Comparison of ENCODE assay signal across 7 cellular contexts in the genomic region with DNA sequence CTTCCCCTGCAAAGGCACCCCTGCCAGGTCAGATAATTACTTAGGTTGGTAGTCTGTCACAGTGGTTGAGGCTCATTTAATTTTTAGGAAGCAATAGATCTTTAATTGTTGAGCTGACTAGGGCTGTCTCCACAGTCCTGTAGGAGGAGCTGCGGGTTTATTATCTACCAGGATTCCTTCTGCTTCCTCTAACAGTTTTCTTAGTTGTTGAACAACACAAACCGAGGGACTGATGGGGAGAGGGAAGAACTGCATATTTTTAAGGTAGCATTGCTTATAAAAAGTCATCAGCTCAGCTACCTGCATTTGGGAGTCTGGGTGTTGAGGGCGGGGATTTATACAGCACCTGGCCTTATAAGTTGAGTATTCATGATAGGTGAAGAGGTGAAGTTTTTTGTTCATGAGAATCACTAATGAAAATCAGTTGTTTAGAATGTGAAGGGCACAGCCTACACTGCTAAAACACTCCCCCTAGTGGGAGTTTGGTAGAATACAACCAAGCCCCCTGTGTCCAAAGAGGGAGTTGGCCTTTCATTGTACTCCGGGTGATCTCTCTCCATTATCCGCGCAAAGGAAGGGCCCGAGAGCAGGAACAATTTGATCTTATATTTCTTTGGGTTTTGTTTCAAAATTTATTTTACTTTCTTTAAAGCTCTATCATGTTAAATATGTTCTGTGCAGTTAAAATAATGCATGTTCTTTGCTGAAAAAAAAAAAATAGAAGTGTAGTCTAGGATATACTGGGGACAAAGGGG.
DNase-seq lines count a peak whose midpoint lies in the region; ATAC-seq and TF ChIP-seq lines count a peak whose summit lies in the region.

No MANE protein-coding gene starts in this region.

- no peaks in the 10 kb centered on the region for H3K9me3 Mint-ChIP-seq in activated T-cell treated with anti-CD3 and anti-CD28 coated beads, Interleukin-2, amount 50 U/mL, for 4 hours
- no peaks in the 10 kb centered on the region for H3K9me3 Mint-ChIP-seq in neural progenitor cell

- H2AFZ ChIP-seq in neural progenitor cell (replicated peaks), result no peak overlapping the region

- peaks cover 22% of the 10 kb centered on the region for H3K4me1 ChIP-seq in neural progenitor cell

- no peak overlapping the region for H3K4me3 Mint-ChIP-seq in activated T-cell treated with anti-CD3 and anti-CD28 coated beads, Interleukin-2, amount 50 U/mL, for 4 hours
- H3K4me3 Mint-ChIP-seq in neural progenitor cell, result no peak overlapping the region

- DNase-seq in G401 (ENCODE audit: low spot score) (peak; percentile 64), NCI-H82 treated with DMSO at 0.1 percent for 48 hours (lab: John Stamatoyannopoulos, UW; ENCODE audit: unreplicated experiment) (peak; percentile 45), fibroblast of the conjunctiva (ENCODE audit: low read depth) (peak; percentile 39), neural progenitor cell (ENCODE audit: low spot score) (peak; percentile 83)
- DNase-seq in activated T-cell treated with anti-CD3 and anti-CD28 coated beads, Interleukin-2, amount 50 U/mL, for 4 hours, result peak; percentile 25

- in situ Hi-C loops in G401 (cut with HindIII; ENCODE audit: low sequenced_read_pairs), result no loop called here

- H3K4me2 ChIP-seq in neural progenitor cell, result peak overlapping the region; percentile 23

- ATAC-seq in HG03439 (IDR thresholded peaks at IDR 0.05; ENCODE audit: unreplicated experiment), result peak; percentile 46
- ATAC-seq in activated T-cell treated with anti-CD3 and anti-CD28 coated beads, Interleukin-2, amount 50 U/mL, for 4 hours, result peak; percentile 45 to 63
- ATAC-seq in HG03571 (IDR thresholded peaks at IDR 0.05; ENCODE audit: unreplicated experiment), result no peak

- H3K36me3 Mint-ChIP-seq in activated T-cell treated with anti-CD3 and anti-CD28 coated beads, Interleukin-2, amount 50 U/mL, for 4 hours (ENCODE audit: insufficient read depth), result peaks cover 15% of the 10 kb centered on the region
- H3K36me3 Mint-ChIP-seq in neural progenitor cell, result peaks cover 8% of the 10 kb centered on the region

- no peaks in the 10 kb centered on the region for H3K27me3 Mint-ChIP-seq in activated T-cell treated with anti-CD3 and anti-CD28 coated beads, Interleukin-2, amount 50 U/mL, for 4 hours (ENCODE audit: low read depth)
- peaks cover 6% of the 10 kb centered on the region for H3K27me3 Mint-ChIP-seq in neural progenitor cell (ENCODE audit: insufficient read depth, low read depth)

- H3K79me2 ChIP-seq in neural progenitor cell (ENCODE audit: low read depth), result no peaks in the 10 kb centered on the region

- no peaks in the 10 kb centered on the region for H4K20me1 ChIP-seq in neural progenitor cell (ENCODE audit: low read depth)

- peak overlapping the region; percentile 89 for H3K27ac Mint-ChIP-seq in neural progenitor cell

- peaks cover 12% of the 10 kb centered on the region for H3F3A ChIP-seq in neural progenitor cell (ENCODE audit: low read depth)

- H3K27me3 ChIP-seq in neural progenitor cell, result no peaks in the 10 kb centered on the region

- H3K4me1 Mint-ChIP-seq in activated T-cell treated with anti-CD3 and anti-CD28 coated beads, Interleukin-2, amount 50 U/mL, for 4 hours (ENCODE audit: low read depth), result peaks cover 14% of the 10 kb centered on the region
- peaks cover 36% of the 10 kb centered on the region for H3K4me1 Mint-ChIP-seq in neural progenitor cell

- H3K4me3 ChIP-seq in neural progenitor cell, result no peak overlapping the region

- no peaks in the 10 kb centered on the region for H3K9me3 ChIP-seq in neural progenitor cell (ENCODE audit: low read depth)

- H3K9ac ChIP-seq in neural progenitor cell, result no peak overlapping the region

- no peaks in the 10 kb centered on the region for H3K36me3 ChIP-seq in neural progenitor cell

- TF ChIP-seq CTCF in neural progenitor cell (IDR thresholded peaks at IDR 0.05), result peak; percentile 95

- no peak overlapping the region for H3K27ac ChIP-seq in neural progenitor cell

Comparison
In these comparisons a context has a peak if more than half of its experiments do, and no peak if none do; other contexts are left out.
1. DNase-seq: peak in every context shown above with its lines; median percentile 83 in neural progenitor cell; 64 in G401; 45 in NCI-H82 treated with DMSO at 0.1 percent for 48 hours; 39 in fibroblast of the conjunctiva; 25 in activated T-cell treated with anti-CD3 and anti-CD28 coated beads, Interleukin-2, amount 50 U/mL, for 4 hours.